ENCODE assay signal across 23 cellular contexts in genomic region chr6:29727637-29728036, GRCh38. TPM values are rescaled to one million over a fixed set of nuclear protein-coding genes. Genes with fewer than 3 reads are reported as not detected.
DNase-seq lines count a peak whose midpoint lies in the region; ATAC-seq and TF ChIP-seq lines count a peak whose summit lies in the region.
"Had no signal": no experiment of that assay in that cellular context is flagged by ENCODE, and none has a peak within 500 bp of the region (broad histone marks: within the 10 kb centered on the region; RNA-seq: fewer than 3 reads in every experiment).

No MANE protein-coding gene starts in this region.

- H3K4me3 Mint-ChIP-seq in activated T-cell treated with anti-CD3 and anti-CD28 coated beads, Interleukin-2, amount 50 U/mL, for 4 hours = peak overlapping the region; percentile 65
- peak overlapping the region in 1 of 4 donors; percentile 96 for H3K4me3 Mint-ChIP-seq in IgD-negative memory B cell
- H3K4me3 Mint-ChIP-seq in stimulated activated memory B cell treated with anti-CD40 and anti-IgM and Interleukin-4, amounts not matched to agents 10 μg/mL and 1 μg/mL and 100 μg/mL, for 72 hours = no peak overlapping the region
- H3K4me3 Mint-ChIP-seq: brain, nephron had no signal

- H3K4me1 Mint-ChIP-seq in activated T-cell treated with anti-CD3 and anti-CD28 coated beads, Interleukin-2, amount 50 U/mL, for 4 hours (ENCODE audit: low read depth) = peaks cover 66% of the 10 kb centered on the region
- peaks cover 32 to 51% (median 46%) of the 10 kb centered on the region in 3 donors for H3K4me1 Mint-ChIP-seq in IgD-negative memory B cell
- H3K4me1 Mint-ChIP-seq in stimulated activated memory B cell treated with anti-CD40 and anti-IgM and Interleukin-4, amounts not matched to agents 10 μg/mL and 1 μg/mL and 100 μg/mL, for 72 hours = peaks cover 53% of the 10 kb centered on the region
- H3K4me1 Mint-ChIP-seq: nephron had no signal

- no peak for TF ChIP-seq CTCF in coronary artery (IDR thresholded peaks at IDR 0.05)

- ATAC-seq in activated T-cell treated with anti-CD3 and anti-CD28 coated beads, Interleukin-2, amount 50 U/mL, for 4 hours = no peak
- ATAC-seq in stimulated activated memory B cell treated with anti-CD40 and anti-IgM and Interleukin-4, amounts not matched to agents 10 μg/mL and 1 μg/mL and 100 μg/mL, for 72 hours = no peak
- ATAC-seq: left lung had no signal

- DNase-seq in activated T-cell treated with anti-CD3 and anti-CD28 coated beads, Interleukin-2, amount 50 U/mL, for 4 hours = no peak
- DNase-seq in activated T-cell treated with anti-CD3 and anti-CD28 coated beads, Interleukin-2, amount 50 U/mL, for 1 hour = no peak
- DNase-seq in coronary artery (ENCODE audit: low spot score) = peak; percentile 21
- DNase-seq in DMS53 (lab: John Stamatoyannopoulos, UW) = no peak
- no peak for DNase-seq in AML-193 (lab: John Stamatoyannopoulos, UW)
- DNase-seq: ACHN, left lung, MV-4-11, NCI-H146, NCI-H2107, NCI-H774, SIG-M5 had no signal

- H3K36me3 Mint-ChIP-seq in activated T-cell treated with anti-CD3 and anti-CD28 coated beads, Interleukin-2, amount 50 U/mL, for 4 hours (ENCODE audit: insufficient read depth) = peaks cover 40% of the 10 kb centered on the region
- H3K36me3 Mint-ChIP-seq in IgD-negative memory B cell = peaks cover 4% of the 10 kb centered on the region
- H3K36me3 Mint-ChIP-seq in stimulated activated memory B cell treated with anti-CD40 and anti-IgM and Interleukin-4, amounts not matched to agents 10 μg/mL and 1 μg/mL and 100 μg/mL, for 72 hours = peaks cover 52% of the 10 kb centered on the region
- H3K36me3 Mint-ChIP-seq: brain had no signal

- no peak overlapping the region for H3K27ac ChIP-seq in coronary artery
- H3K27ac ChIP-seq: BLaER1 treated with 17β-estradiol and CSF1 and Interleukin-3, amounts not matched to agents 10 nM and 100 nM; left lung; tibial nerve had no signal

- H3K27me3 Mint-ChIP-seq in activated T-cell treated with anti-CD3 and anti-CD28 coated beads, Interleukin-2, amount 50 U/mL, for 4 hours (ENCODE audit: low read depth) = no peaks in the 10 kb centered on the region
- H3K27me3 Mint-ChIP-seq in IgD-negative memory B cell = no peaks in the 10 kb centered on the region
- H3K27me3 Mint-ChIP-seq in stimulated activated memory B cell treated with anti-CD40 and anti-IgM and Interleukin-4, amounts not matched to agents 10 μg/mL and 1 μg/mL and 100 μg/mL, for 72 hours = no peaks in the 10 kb centered on the region

- H3K9me3 Mint-ChIP-seq in activated T-cell treated with anti-CD3 and anti-CD28 coated beads, Interleukin-2, amount 50 U/mL, for 4 hours = no peaks in the 10 kb centered on the region
- H3K9me3 Mint-ChIP-seq in IgD-negative memory B cell = no peaks in the 10 kb centered on the region
- no peaks in the 10 kb centered on the region for H3K9me3 Mint-ChIP-seq in stimulated activated memory B cell treated with anti-CD40 and anti-IgM and Interleukin-4, amounts not matched to agents 10 μg/mL and 1 μg/mL and 100 μg/mL, for 72 hours
- H3K9me3 Mint-ChIP-seq: nephron had no signal

- no peak overlapping the region for H3K4me3 ChIP-seq in coronary artery
- H3K4me3 ChIP-seq: BLaER1 treated with 17β-estradiol and CSF1 and Interleukin-3, amounts not matched to agents 10 nM and 100 nM; tibial nerve had no signal

- peak overlapping the region in 2 of 3 donors; percentile 88 to 97 for H3K27ac Mint-ChIP-seq in IgD-negative memory B cell
- peak overlapping the region; percentile 50 for H3K27ac Mint-ChIP-seq in stimulated activated memory B cell treated with anti-CD40 and anti-IgM and Interleukin-4, amounts not matched to agents 10 μg/mL and 1 μg/mL and 100 μg/mL, for 72 hours
- H3K27ac Mint-ChIP-seq: brain, nephron had no signal

RNA-seq across cellular contexts. Expression of gene HLA-F, which starts 4.4 kb away (rescaled TPM):
- 100 to 1,000 TPM; 185 to 341 (median 228) TPM for total RNA-seq in activated T-cell treated with anti-CD3 and anti-CD28 coated beads, Interleukin-2, amount 50 U/mL, for 4 hours
- polyA plus RNA-seq in IgD-negative memory B cell = 393 TPM

RNA-seq across cellular contexts. Expression of gene ZFP57, which starts 46.7 kb away (rescaled TPM):
- total RNA-seq in activated T-cell treated with anti-CD3 and anti-CD28 coated beads, Interleukin-2, amount 50 U/mL, for 4 hours = not detected
- 1.3 TPM for polyA plus RNA-seq in IgD-negative memory B cell
- total RNA-seq: cerebellum, endothelial cell of umbilical vein, fibroblast of lung, left lung, LHCN-M2, osteocyte had no signal
- polyA plus RNA-seq: fibroblast of lung had no signal
